Comparison of ENCODE assay signal across 13 cellular contexts in the genomic region with DNA sequence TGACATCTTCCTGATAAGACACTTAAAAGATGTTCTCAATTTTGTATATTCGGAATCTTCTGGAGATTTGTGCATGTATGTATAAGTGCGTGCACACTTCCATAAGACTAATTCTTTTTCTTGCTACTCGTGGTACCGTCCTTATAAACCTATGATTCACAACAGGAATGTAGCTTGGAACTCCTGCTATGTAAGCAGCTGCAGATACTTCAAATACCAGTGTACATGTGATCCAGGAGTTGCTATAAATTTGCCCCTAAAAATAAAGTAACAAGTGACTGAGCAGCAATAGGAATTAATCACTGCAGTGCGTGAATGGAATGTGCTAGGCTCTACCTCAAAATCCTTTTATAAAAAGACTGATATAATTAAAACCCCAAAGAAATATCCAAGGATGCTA.
DNase-seq lines count a peak whose midpoint lies in the region; ATAC-seq and TF ChIP-seq lines count a peak whose summit lies in the region.
"Had no signal": no experiment of that assay in that cellular context is flagged by ENCODE, and none has a peak within 500 bp of the region (broad histone marks: within the 10 kb centered on the region; RNA-seq: fewer than 3 reads in every experiment).

No MANE protein-coding gene starts in this region.

- no peaks in the 10 kb centered on the region for H3K4me1 ChIP-seq in fibroblast of lung (ENCODE audit: control insufficient read depth, extremely low read depth, insufficient read depth, low read length)

- POLR2A ChIA-PET in RWPE1 (lab: Yijun Ruan, JAX; ENCODE audit: low non-redundant PET) = no interaction called here

- DNase-seq in EH (ENCODE audit: low read depth) (peak; percentile 93), RWPE1 (ENCODE audit: low spot score) (peak; percentile 56), fibroblast of lung (ENCODE audit: low read depth in 2 of 2) (peak; percentile 17 to 97), omental fat pad (ENCODE audit: low spot score) (no peak), NCI-H446 (lab: John Stamatoyannopoulos, UW) (no peak), T-helper 2 cell (no peak), superior temporal gyrus (ENCODE audit: extremely low spot score) (no peak)
- DNase-seq: KG1, NCI-H2081 treated with DMSO at 0.1 percent for 48 hours had no signal

- TF ChIP-seq CTCF in RWPE1 (conservative IDR thresholded peaks at IDR 0.05; ENCODE audit: low read depth) = no peak
- no peak for TF ChIP-seq CTCF in fibroblast of lung (conservative IDR thresholded peaks at IDR 0.05 in 1 of 2, IDR thresholded peaks at IDR 0.05 in 1 of 2; ENCODE audit: low read depth in 1 of 2, low read length in 2 of 2)
- TF ChIP-seq CTCF in omental fat pad (IDR thresholded peaks at IDR 0.05) = no peak

- H3K4me2 ChIP-seq in fibroblast of lung (ENCODE audit: extremely low read depth, insufficient read depth, low read length) = no peak overlapping the region

- H3K4me3 ChIP-seq in fibroblast of lung (replicated peaks in 1 of 4; ENCODE audit: control extremely low read depth in 1 of 4, insufficient read depth in 1 of 4, low read depth in 3 of 4, low read length in 4 of 4) = no peak overlapping the region
- H3K4me3 ChIP-seq: HAP-1 had no signal

- no peaks in the 10 kb centered on the region for H3K79me2 ChIP-seq in fibroblast of lung (ENCODE audit: control insufficient read depth, insufficient read depth, low read length)

- no peak overlapping the region for H3K27ac ChIP-seq in RWPE1
- no peak overlapping the region for H3K27ac ChIP-seq in fibroblast of lung (ENCODE audit: insufficient read depth, low read length)
- H3K27ac ChIP-seq: neutrophil had no signal

- H3K9ac ChIP-seq in fibroblast of lung (ENCODE audit: insufficient read depth, low read length) = no peak overlapping the region

- H3K36me3 ChIP-seq in fibroblast of lung (ENCODE audit: control insufficient read depth, insufficient read depth, low read length) = no peaks in the 10 kb centered on the region
- H3K36me3 ChIP-seq: HAP-1, neutrophil had no signal

- no peak overlapping the region for H2AFZ ChIP-seq in fibroblast of lung (ENCODE audit: low read length)

- no peaks in the 10 kb centered on the region for H4K20me1 ChIP-seq in fibroblast of lung (ENCODE audit: control insufficient read depth, extremely low read depth, insufficient read depth, low read length)

- peak; percentile 62 for ATAC-seq in omental fat pad (ENCODE audit: low FRiP score)
- no peak for ATAC-seq in HG03097 (IDR thresholded peaks at IDR 0.05; ENCODE audit: low FRiP score, unreplicated experiment)
- ATAC-seq: stimulated activated memory B cell treated with anti-CD40 and anti-IgM and Interleukin-4, amounts not matched to agents 10 μg/mL and 1 μg/mL and 100 μg/mL, for 72 hours had no signal

- CTCF ChIA-PET in RWPE1 (lab: Yijun Ruan, JAX) = interaction anchor here (0.6 kb wide), 2 partner anchors 166 to 189 kb away, joined by 3 read pairs; no protein-coding TSS in a partner anchor

- H3K27me3 ChIP-seq in fibroblast of lung (ENCODE audit: control insufficient read depth, insufficient read depth, low read length) = no peaks in the 10 kb centered on the region
- H3K27me3 ChIP-seq: neutrophil had no signal

- no peaks in the 10 kb centered on the region for H3K9me3 ChIP-seq in fibroblast of lung (ENCODE audit: control insufficient read depth, insufficient read depth, low read depth, low read length)
- H3K9me3 ChIP-seq: HAP-1 had no signal

Comparison
In these comparisons a context has a peak if more than half of its experiments do, and no peak if none do; other contexts are left out.
1. DNase-seq: peak in EH (single experiment), RWPE1 (single experiment) and fibroblast of lung (2 of 2); none in omental fat pad (single experiment), NCI-H446 (0 of 2), T-helper 2 cell (0 of 5) and superior temporal gyrus (single experiment).